Comparison of ENCODE assay signal across 9 cellular contexts in the genomic region with DNA sequence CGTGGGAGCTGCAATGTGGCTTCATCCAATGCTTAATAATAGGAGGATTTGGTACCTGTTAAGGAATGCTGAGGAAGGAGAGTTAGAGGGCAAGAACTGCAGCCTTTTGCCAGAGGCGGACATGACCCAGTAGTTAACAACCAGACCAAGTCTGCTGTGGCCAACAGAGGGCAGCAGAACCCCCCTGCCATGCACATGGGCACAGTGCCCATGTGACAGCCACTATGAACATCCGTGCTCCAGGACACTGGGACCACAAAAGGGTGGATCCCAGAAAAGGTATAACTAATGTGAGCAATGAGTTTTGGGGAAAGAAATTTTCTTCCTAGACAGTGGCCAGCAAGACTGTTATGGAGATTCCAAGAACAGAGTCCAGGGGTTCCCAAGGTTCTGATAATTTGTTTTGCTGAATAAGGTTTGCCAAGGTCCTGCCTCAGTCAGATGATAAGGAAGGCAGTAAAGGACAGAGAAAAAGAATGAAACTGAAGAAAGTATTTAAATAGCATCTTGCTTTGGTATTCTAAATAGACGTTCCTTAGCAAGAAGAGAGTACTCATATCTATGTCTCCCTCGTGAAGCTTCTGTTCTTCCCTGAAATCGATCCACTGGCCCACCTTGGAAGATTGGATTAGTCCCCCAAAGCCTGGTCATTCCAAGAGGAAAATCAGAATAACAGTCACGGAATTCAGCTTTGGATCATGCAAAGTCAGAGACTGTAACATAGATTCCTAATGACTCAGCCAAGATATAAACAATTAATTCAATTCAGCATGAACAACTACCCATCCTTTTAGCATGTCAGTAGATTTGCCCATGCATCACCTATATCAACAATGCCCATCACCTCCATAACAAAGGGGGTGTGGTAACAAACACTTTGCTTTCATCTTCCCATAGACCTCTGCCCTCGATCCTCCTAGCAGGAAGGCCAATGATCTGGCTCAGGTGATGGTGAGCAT. TPM values are rescaled to one million over a fixed set of nuclear protein-coding genes. Genes with fewer than 3 reads are reported as not detected.
DNase-seq lines count a peak whose midpoint lies in the region; ATAC-seq and TF ChIP-seq lines count a peak whose summit lies in the region.
"Had no signal": no experiment of that assay in that cellular context is flagged by ENCODE, and none has a peak within 500 bp of the region (broad histone marks: within the 10 kb centered on the region; RNA-seq: fewer than 3 reads in every experiment).

No MANE protein-coding gene starts in this region.

- H3K27ac ChIP-seq in neural progenitor cell = no peak overlapping the region
- H3K27ac ChIP-seq: skin epidermis had no signal

- H3K9me3 ChIP-seq in neural progenitor cell (ENCODE audit: low read depth) = no peaks in the 10 kb centered on the region

- H3K27me3 ChIP-seq in neural progenitor cell = peaks cover 23% of the 10 kb centered on the region

- ATAC-seq in GM19463 (IDR thresholded peaks at IDR 0.05; ENCODE audit: unreplicated experiment) (peak; percentile 68), GM21529 (IDR thresholded peaks at IDR 0.05; ENCODE audit: unreplicated experiment) (no peak)

- H3K9me3 Mint-ChIP-seq in neural progenitor cell = no peaks in the 10 kb centered on the region

- peaks cover 22% of the 10 kb centered on the region for H3F3A ChIP-seq in neural progenitor cell (ENCODE audit: low read depth)

- H4K20me1 ChIP-seq in neural progenitor cell (ENCODE audit: low read depth) = no peaks in the 10 kb centered on the region

- TF ChIP-seq CTCF in neural progenitor cell (IDR thresholded peaks at IDR 0.05) = peak; percentile 70

- no peak overlapping the region for H3K4me3 ChIP-seq in neural progenitor cell
- H3K4me3 ChIP-seq: skin epidermis had no signal

- H3K4me3 Mint-ChIP-seq in neural progenitor cell = no peak overlapping the region

- peaks cover 18% of the 10 kb centered on the region for H3K4me1 ChIP-seq in neural progenitor cell

- H3K9ac ChIP-seq in neural progenitor cell = no peak overlapping the region

- no peak overlapping the region for H3K4me2 ChIP-seq in neural progenitor cell

- no peaks in the 10 kb centered on the region for H3K36me3 Mint-ChIP-seq in neural progenitor cell

- no peak overlapping the region for H2AFZ ChIP-seq in neural progenitor cell (replicated peaks)

- H3K79me2 ChIP-seq in neural progenitor cell (ENCODE audit: low read depth) = no peaks in the 10 kb centered on the region

- peak overlapping the region; percentile 80 for H3K27ac Mint-ChIP-seq in neural progenitor cell

- H3K4me1 Mint-ChIP-seq in neural progenitor cell = peaks cover 27% of the 10 kb centered on the region

- DNase-seq in CMK (ENCODE audit: low read depth) (peak; percentile 41), NCI-H1694 treated with DMSO at 0.1 percent for 48 hours (lab: John Stamatoyannopoulos, UW) (peak; percentile 1), fibroblast of gingiva (ENCODE audit: low read depth) (peak; percentile 29), neural progenitor cell (ENCODE audit: low spot score) (peak; percentile 68), GOT3 (lab: John Stamatoyannopoulos, UW) (no peak)
- peak; percentile 66 for DNase-seq in activated CD8-positive, alpha-beta memory T cell treated with anti-CD3 and anti-CD28 coated beads for 24 hours

- no peaks in the 10 kb centered on the region for H3K27me3 Mint-ChIP-seq in neural progenitor cell (ENCODE audit: insufficient read depth, low read depth)

- no peaks in the 10 kb centered on the region for H3K36me3 ChIP-seq in neural progenitor cell

RNA-seq across cellular contexts. Expression of gene LGI1, which starts 56.0 kb away (rescaled TPM):
- total RNA-seq in neural progenitor cell (ENCODE audit: low replicate concordance) = 9.2 and 20.2 TPM in 2 replicates
